In the genomic region with DNA sequence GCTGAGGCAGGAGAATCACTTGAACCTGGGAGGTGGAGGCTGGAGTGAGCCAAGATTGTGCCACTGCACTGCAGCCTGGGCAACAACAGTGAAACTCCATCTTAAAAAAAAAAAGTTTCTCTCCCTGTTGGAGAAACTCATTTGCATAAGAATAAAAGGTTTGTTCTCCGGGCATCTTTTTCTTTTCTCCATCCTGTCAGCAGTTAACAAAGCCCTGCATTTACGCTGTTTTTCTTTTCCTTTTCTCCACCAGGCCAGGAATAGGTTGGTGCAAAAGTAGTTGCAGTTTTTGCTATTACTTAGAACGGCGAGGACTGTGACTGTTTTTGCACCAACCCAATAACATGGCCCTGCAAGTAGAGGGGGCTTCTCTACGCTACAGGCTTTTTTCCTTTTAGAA, we compare ENCODE assay signal across 29 cellular contexts.
"Had no signal": no experiment of that assay in that cellular context is flagged by ENCODE, and none has a peak within 500 bp of the region (broad histone marks: within the 10 kb centered on the region; RNA-seq: fewer than 3 reads in every experiment).

No MANE protein-coding gene starts in this region.

- FAIRE-seq: keratinocyte, pancreas, small intestine had no signal

- H3K36me3 Mint-ChIP-seq: naive B cell; natural killer cell; stimulated activated effector memory CD8-positive, alpha-beta T cell treated with anti-CD3 and anti-CD28 coated beads, Interleukin-12 subunit alpha, Interleukin-12 subunit beta, amount 100 ng/mL, for 72 hours had no signal

- ATAC-seq: left cardiac atrium; left lung; lower lobe of right lung; natural killer cell; pancreas; right cardiac atrium; stimulated activated effector memory CD8-positive, alpha-beta T cell treated with anti-CD3 and anti-CD28 coated beads, Interleukin-12 subunit alpha, Interleukin-12 subunit beta, amount 100 ng/mL, for 72 hours; upper lobe of right lung had no signal

- H3K36me3 ChIP-seq: lower lobe of right lung, pancreas, prostate gland, sigmoid colon, suprapubic skin, thoracic aorta, upper lobe of right lung had no signal

- H3K27ac ChIP-seq: left lung, lower lobe of right lung, pancreas, prostate gland, sigmoid colon, spleen, suprapubic skin, thoracic aorta, tibial artery, upper lobe of right lung had no signal

- DNase-seq: hypothalamus; kidney glomerular epithelial cell; left cardiac atrium; left lung; lower lobe of right lung; mammary epithelial cell; mesenchymal stem cell; naive B cell; natural killer cell; nephron progenitor cell; nucleus accumbens; pancreas; posterior cingulate gyrus; retina; right cardiac atrium; sigmoid colon; small intestine; spleen; stimulated activated CD4-positive, alpha-beta T cell treated with anti-CD3 and anti-CD28 coated beads, Interleukin-4, amount 100 ng/mL, for 24 hours; stimulated activated naive CD4-positive, alpha-beta T cell; tibial artery; trophoblast cell; upper lobe of right lung had no signal

- H3K4me3 ChIP-seq: left lung, lower lobe of right lung, pancreas, prostate gland, sigmoid colon, spleen, suprapubic skin, thoracic aorta, tibial artery, upper lobe of right lung had no signal

- H3K4me3 Mint-ChIP-seq: naive B cell; natural killer cell; nephron progenitor cell; stimulated activated effector memory CD8-positive, alpha-beta T cell treated with anti-CD3 and anti-CD28 coated beads, Interleukin-12 subunit alpha, Interleukin-12 subunit beta, amount 100 ng/mL, for 72 hours; stimulated activated naive CD8-positive, alpha-beta T cell treated with anti-CD3 and anti-CD28 coated beads, Interleukin-15, Interleukin-2, amounts not matched to agents 100 ng/mL and 50 ng/mL, for 24 hours had no signal

- H3K27me3 Mint-ChIP-seq: naive B cell; stimulated activated naive CD8-positive, alpha-beta T cell treated with anti-CD3 and anti-CD28 coated beads, Interleukin-15, Interleukin-2, amounts not matched to agents 100 ng/mL and 50 ng/mL, for 24 hours had no signal

- H3K27me3 ChIP-seq: left lung, pancreas, sigmoid colon, spleen, suprapubic skin, tibial artery, upper lobe of right lung had no signal

- H3K4me1 ChIP-seq: left lung, lower lobe of right lung, prostate gland, sigmoid colon, spleen, suprapubic skin, tibial artery, upper lobe of right lung had no signal

- H3K9me3 Mint-ChIP-seq: natural killer cell; stimulated activated effector memory CD8-positive, alpha-beta T cell treated with anti-CD3 and anti-CD28 coated beads, Interleukin-12 subunit alpha, Interleukin-12 subunit beta, amount 100 ng/mL, for 72 hours; stimulated activated naive CD8-positive, alpha-beta T cell treated with anti-CD3 and anti-CD28 coated beads, Interleukin-15, Interleukin-2, amounts not matched to agents 100 ng/mL and 50 ng/mL, for 24 hours had no signal

- H3K4me1 Mint-ChIP-seq: natural killer cell; nephron progenitor cell; stimulated activated effector memory CD8-positive, alpha-beta T cell treated with anti-CD3 and anti-CD28 coated beads, Interleukin-12 subunit alpha, Interleukin-12 subunit beta, amount 100 ng/mL, for 72 hours had no signal

- H3K27ac Mint-ChIP-seq: naive B cell; natural killer cell; nephron progenitor cell; stimulated activated effector memory CD8-positive, alpha-beta T cell treated with anti-CD3 and anti-CD28 coated beads, Interleukin-12 subunit alpha, Interleukin-12 subunit beta, amount 100 ng/mL, for 72 hours; stimulated activated naive CD8-positive, alpha-beta T cell treated with anti-CD3 and anti-CD28 coated beads, Interleukin-15, Interleukin-2, amounts not matched to agents 100 ng/mL and 50 ng/mL, for 24 hours had no signal

- H3K9me3 ChIP-seq: left lung, lower lobe of right lung, pancreas, prostate gland, sigmoid colon, suprapubic skin, thoracic aorta, tibial artery, upper lobe of right lung had no signal
